Comparison of ENCODE assay signal across 8 cellular contexts in genomic region chr19:4669723-4670480, GRCh38. TPM values are rescaled to one million over a fixed set of nuclear protein-coding genes. Genes with fewer than 3 reads are reported as not detected.
DNase-seq lines count a peak whose midpoint lies in the region; ATAC-seq and TF ChIP-seq lines count a peak whose summit lies in the region.

Gene MYDGF (minus strand): TSS chr19:4670342. CDS start chr19:4670334, 8 bp downstream.

- H3K36me3 Mint-ChIP-seq in activated naive CD8-positive, alpha-beta T cell treated with anti-CD3 and anti-CD28 coated beads, Interleukin-2, amount 10 ng/mL, durations not matched to agents 7 days and 5 days = peaks cover 3% of the 10 kb centered on the region

- H3K4me3 ChIP-seq in parathyroid adenoma (ENCODE audit: low read depth, low read length) (peak within 1 kb of the TSS; percentile 86), thyroid gland (replicated peaks in 1 of 3) (peak within 1 kb of the TSS; percentile 62 to 99 (median 91))

- peak within 1 kb of the TSS; percentile 89 for H2AFZ ChIP-seq in parathyroid adenoma

- TF ChIP-seq CTCF in parathyroid adenoma (IDR thresholded peaks at IDR 0.05) (no peak), thyroid gland (IDR thresholded peaks at IDR 0.05) (no peak)

- peak within 1 kb of the TSS; percentile 77 for H3K27ac Mint-ChIP-seq in activated naive CD8-positive, alpha-beta T cell treated with anti-CD3 and anti-CD28 coated beads, Interleukin-2, amount 10 ng/mL, durations not matched to agents 7 days and 5 days

- peak within 1 kb of the TSS; percentile 65 for H3K4me2 ChIP-seq in parathyroid adenoma (ENCODE audit: low read length)

- DNase-seq in GM03348 (ENCODE audit: low spot score) = peak; percentile 99
- DNase-seq in NCI-H1436 (lab: John Stamatoyannopoulos, UW) = peak; percentile 83
- peak; percentile 69 to 78 for DNase-seq in SW 1271 (lab: John Stamatoyannopoulos, UW)
- peak; percentile 95 for DNase-seq in activated naive CD8-positive, alpha-beta T cell treated with anti-CD3 and anti-CD28 coated beads, Interleukin-2, amount 10 ng/mL, durations not matched to agents 7 days and 5 days
- DNase-seq in Right ventricle myocardium superior = peak; percentile 96
- peak; percentile 92 to 93 for DNase-seq in thyroid gland

- ATAC-seq in HG02610 (IDR thresholded peaks at IDR 0.05; ENCODE audit: unreplicated experiment) (peak; percentile 91), Right ventricle myocardium superior (ENCODE audit: poor library complexity) (peak; percentile 99)
- ATAC-seq in activated naive CD8-positive, alpha-beta T cell treated with anti-CD3 and anti-CD28 coated beads, Interleukin-2, amount 10 ng/mL, durations not matched to agents 7 days and 5 days (ENCODE audit: low read depth) = peak; percentile 97

- H3K9me3 ChIP-seq in parathyroid adenoma (ENCODE audit: control insufficient read depth, low read length) (no peaks in the 10 kb centered on the region), thyroid gland (no peaks in the 10 kb centered on the region)

- intact Hi-C loops in Right ventricle myocardium superior (cut with DNase I) (no loop called here), thyroid gland (cut with DNase I) (no loop called here)

- 1 to 2% methylated on average over 16 to 23 of the region's 75 CpGs for WGBS in thyroid gland, 2 donors

- peak within 1 kb of the TSS; percentile 74 for H3K9ac ChIP-seq in parathyroid adenoma

- H3K4me1 ChIP-seq in parathyroid adenoma (peaks cover 5% of the 10 kb centered on the region), thyroid gland (peaks cover 8 to 10% of the 10 kb centered on the region in 2 donors)

- H3K4me3 Mint-ChIP-seq in activated naive CD8-positive, alpha-beta T cell treated with anti-CD3 and anti-CD28 coated beads, Interleukin-2, amount 10 ng/mL, durations not matched to agents 7 days and 5 days = peak within 1 kb of the TSS; percentile 88

- H3K4me1 Mint-ChIP-seq in activated naive CD8-positive, alpha-beta T cell treated with anti-CD3 and anti-CD28 coated beads, Interleukin-2, amount 10 ng/mL, durations not matched to agents 7 days and 5 days = peaks cover 10% of the 10 kb centered on the region

- H3K36me3 ChIP-seq in parathyroid adenoma (ENCODE audit: control insufficient read depth, insufficient read depth, low read length) (no peaks in the 10 kb centered on the region), thyroid gland (peaks cover 17 to 23% of the 10 kb centered on the region in 2 donors)

- no peaks in the 10 kb centered on the region for H3K9me3 Mint-ChIP-seq in activated naive CD8-positive, alpha-beta T cell treated with anti-CD3 and anti-CD28 coated beads, Interleukin-2, amount 10 ng/mL, durations not matched to agents 7 days and 5 days

- H3K27ac ChIP-seq in parathyroid adenoma = peak within 1 kb of the TSS; percentile 50
- H3K27ac ChIP-seq in thyroid gland = peak within 1 kb of the TSS; percentile 15 to 78 (median 32)

- TF ChIP-seq POLR2A in thyroid gland (IDR thresholded peaks at IDR 0.05) = peak in 1 of 2 donors; percentile 75

- H3K27me3 ChIP-seq in parathyroid adenoma (ENCODE audit: control insufficient read depth, insufficient read depth, low read length) (no peaks in the 10 kb centered on the region), thyroid gland (no peaks in the 10 kb centered on the region)

- peaks cover 5% of the 10 kb centered on the region for H3K79me2 ChIP-seq in parathyroid adenoma

- POLR2A ChIA-PET in activated naive CD8-positive, alpha-beta T cell treated with anti-CD3 and anti-CD28 coated beads, Interleukin-2, amount 10 ng/mL, durations not matched to agents 7 days and 5 days (lab: Charles Lee) = no interaction called here

- H3K27me3 Mint-ChIP-seq in activated naive CD8-positive, alpha-beta T cell treated with anti-CD3 and anti-CD28 coated beads, Interleukin-2, amount 10 ng/mL, durations not matched to agents 7 days and 5 days = no peaks in the 10 kb centered on the region

RNA-seq across cellular contexts. Expression of gene MYDGF, which starts in this region (rescaled TPM):
- 10 to 100 TPM; 33.3 to 34.8 TPM for total RNA-seq in activated naive CD8-positive, alpha-beta T cell treated with anti-CD3 and anti-CD28 coated beads, Interleukin-2, amount 10 ng/mL, durations not matched to agents 7 days and 5 days
- total RNA-seq in Right ventricle myocardium superior (23.2 TPM), thyroid gland (10 to 100 TPM; 48.0 to 72.6 (median 65.2) TPM)

Comparison
In these comparisons a context has a peak if more than half of its experiments do, and no peak if none do; other contexts are left out.
1. Peak in every context shown above with its lines: DNase-seq, ATAC-seq, H3K4me3 ChIP-seq and H3K27ac ChIP-seq.